ENCODE assay signal across 1 cellular context in the genomic region with DNA sequence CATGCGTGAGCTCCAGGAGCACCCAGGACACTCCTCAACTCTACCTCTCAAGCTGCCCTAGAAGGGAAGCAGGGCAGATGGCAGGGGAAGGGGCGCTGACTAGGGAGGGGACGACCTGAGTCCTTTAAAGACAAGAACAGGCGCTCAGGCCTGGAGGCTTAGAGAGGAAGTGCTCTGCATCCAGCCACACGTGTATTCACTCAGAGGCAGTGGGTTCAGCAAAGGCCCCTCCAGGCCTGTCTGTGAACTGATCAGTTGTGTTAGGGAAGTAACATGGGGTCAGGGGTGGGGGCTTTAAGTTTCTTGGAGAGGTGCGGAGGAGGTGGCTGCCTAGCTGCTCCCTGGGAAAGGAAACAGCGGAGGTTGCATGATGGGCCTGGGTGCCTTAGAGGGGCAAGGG.
TF ChIP-seq lines count a peak whose summit lies in the region.

No MANE protein-coding gene starts in this region.

TF ChIP-seq in WTC11, 78 proteins besides CTCF, POLR2A, EP300 and RAD21 (continued from another document):
- TF ChIP-seq, protein P1, sequence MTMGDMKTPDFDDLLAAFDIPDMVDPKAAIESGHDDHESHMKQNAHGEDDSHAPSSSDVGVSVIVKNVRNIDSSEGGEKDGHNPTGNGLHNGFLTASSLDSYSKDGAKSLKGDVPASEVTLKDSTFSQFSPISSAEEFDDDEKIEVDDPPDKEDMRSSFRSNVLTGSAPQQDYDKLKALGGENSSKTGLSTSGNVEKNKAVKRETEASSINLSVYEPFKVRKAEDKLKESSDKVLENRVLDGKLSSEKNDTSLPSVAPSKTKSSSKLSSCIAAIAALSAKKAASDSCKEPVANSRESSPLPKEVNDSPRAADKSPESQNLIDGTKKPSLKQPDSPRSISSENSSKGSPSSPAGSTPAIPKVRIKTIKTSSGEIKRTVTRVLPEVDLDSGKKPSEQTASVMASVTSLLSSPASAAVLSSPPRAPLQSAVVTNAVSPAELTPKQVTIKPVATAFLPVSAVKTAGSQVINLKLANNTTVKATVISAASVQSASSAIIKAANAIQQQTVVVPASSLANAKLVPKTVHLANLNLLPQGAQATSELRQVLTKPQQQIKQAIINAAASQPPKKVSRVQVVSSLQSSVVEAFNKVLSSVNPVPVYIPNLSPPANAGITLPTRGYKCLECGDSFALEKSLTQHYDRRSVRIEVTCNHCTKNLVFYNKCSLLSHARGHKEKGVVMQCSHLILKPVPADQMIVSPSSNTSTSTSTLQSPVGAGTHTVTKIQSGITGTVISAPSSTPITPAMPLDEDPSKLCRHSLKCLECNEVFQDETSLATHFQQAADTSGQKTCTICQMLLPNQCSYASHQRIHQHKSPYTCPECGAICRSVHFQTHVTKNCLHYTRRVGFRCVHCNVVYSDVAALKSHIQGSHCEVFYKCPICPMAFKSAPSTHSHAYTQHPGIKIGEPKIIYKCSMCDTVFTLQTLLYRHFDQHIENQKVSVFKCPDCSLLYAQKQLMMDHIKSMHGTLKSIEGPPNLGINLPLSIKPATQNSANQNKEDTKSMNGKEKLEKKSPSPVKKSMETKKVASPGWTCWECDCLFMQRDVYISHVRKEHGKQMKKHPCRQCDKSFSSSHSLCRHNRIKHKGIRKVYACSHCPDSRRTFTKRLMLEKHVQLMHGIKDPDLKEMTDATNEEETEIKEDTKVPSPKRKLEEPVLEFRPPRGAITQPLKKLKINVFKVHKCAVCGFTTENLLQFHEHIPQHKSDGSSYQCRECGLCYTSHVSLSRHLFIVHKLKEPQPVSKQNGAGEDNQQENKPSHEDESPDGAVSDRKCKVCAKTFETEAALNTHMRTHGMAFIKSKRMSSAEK (CRISPR knock-in tag; IDR thresholded peaks at IDR 0.05; ENCODE audit: borderline replicate concordance): no peak
- TF ChIP-seq ATF3 (CRISPR knock-in tag; conservative IDR thresholded peaks at IDR 0.05): no peak
- TF ChIP-seq, protein P2, sequence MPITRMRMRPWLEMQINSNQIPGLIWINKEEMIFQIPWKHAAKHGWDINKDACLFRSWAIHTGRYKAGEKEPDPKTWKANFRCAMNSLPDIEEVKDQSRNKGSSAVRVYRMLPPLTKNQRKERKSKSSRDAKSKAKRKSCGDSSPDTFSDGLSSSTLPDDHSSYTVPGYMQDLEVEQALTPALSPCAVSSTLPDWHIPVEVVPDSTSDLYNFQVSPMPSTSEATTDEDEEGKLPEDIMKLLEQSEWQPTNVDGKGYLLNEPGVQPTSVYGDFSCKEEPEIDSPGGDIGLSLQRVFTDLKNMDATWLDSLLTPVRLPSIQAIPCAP (CRISPR knock-in tag; IDR thresholded peaks at IDR 0.05): no peak
- no peak for TF ChIP-seq NFYB (CRISPR knock-in tag; conservative IDR thresholded peaks at IDR 0.05; ENCODE audit: low read depth)
- TF ChIP-seq NR3C1 (CRISPR knock-in tag; conservative IDR thresholded peaks at IDR 0.05; ENCODE audit: low read depth): no peak
